In genomic region chr16:28512081-28512789, GRCh38 we compare ENCODE assay signal across 13 cellular contexts. TPM values are rescaled to one million over a fixed set of nuclear protein-coding genes. Genes with fewer than 3 reads are reported as not detected.
DNase-seq lines count a peak whose midpoint lies in the region; ATAC-seq, FAIRE-seq and TF ChIP-seq lines count a peak whose summit lies in the region.
"Not testable (repeated sequence)": the region's sequence is repeated elsewhere in the genome, so short reads cannot be mapped to it uniquely, and the experiment has no call there.
"Had no signal": no experiment of that assay in that cellular context is flagged by ENCODE, and none has a peak within 500 bp of the region (broad histone marks: within the 10 kb centered on the region; RNA-seq: fewer than 3 reads in every experiment).

No MANE protein-coding gene starts in this region.

- H3K27ac ChIP-seq in astrocyte (ENCODE audit: low read depth, low read length); H1 (ENCODE audit: low read depth, low read length); osteoblast (ENCODE audit: low read depth, low read length): not testable (repeated sequence)

- not testable (repeated sequence) for H3K23ac ChIP-seq in H1 (ENCODE audit: insufficient read length)

- not testable (repeated sequence) for H3K23me2 ChIP-seq in H1 (ENCODE audit: low read depth, low read length)

- not testable (repeated sequence) for H3K4me3 Mint-ChIP-seq in astrocyte (ENCODE audit: unreplicated experiment)

- intact Hi-C loops in mucosa of descending colon (cut with DNase I, micrococcal nuclease): not testable (repeated sequence)

- H3K4me1 Mint-ChIP-seq in astrocyte (ENCODE audit: low read depth, unreplicated experiment): not testable (repeated sequence)

- H3K4me3 ChIP-seq in Loucy (ENCODE audit: low read length, poor library complexity, severe bottlenecking); astrocyte (ENCODE audit: insufficient read depth, low read depth, low read length); H1 (ENCODE audit: extremely low read depth in 1 of 4, insufficient read depth in 2 of 4, low read depth in 3 of 4, low read length in 4 of 4); mucosa of descending colon; osteoblast (ENCODE audit: insufficient read depth, low read length): not testable (repeated sequence)

- POLR2A ChIA-PET in H1 (lab: Charles Lee; ENCODE audit: partially characterized antibody): not testable (repeated sequence)

- not testable (repeated sequence) for TF ChIP-seq POLR2A in H1 (IDR thresholded peaks at IDR 0.05; ENCODE audit: control extremely low read depth in 1 of 2, low read depth in 2 of 2, low read length in 2 of 2)

- TF ChIP-seq EP300 in H1 (IDR thresholded peaks at IDR 0.05; ENCODE audit: borderline replicate concordance in 1 of 2, low read depth in 2 of 2, low read length in 2 of 2): not testable (repeated sequence)

- DNase-seq in astrocyte (ENCODE audit: low read depth); H1 (ENCODE audit: low read depth in 1 of 2, low spot score in 2 of 2); mucosa of descending colon: not testable (repeated sequence)
- DNase-seq in osteoblast (ENCODE audit: insufficient read length, low spot score, missing footprints): peak; percentile 81

- H3K56ac ChIP-seq in H1 (replicated peaks; ENCODE audit: insufficient read length, low read depth, low read length): not testable (repeated sequence)

- not testable (repeated sequence) for H3K9me2 ChIP-seq in Loucy (replicated peaks; ENCODE audit: low read depth, low read length)

- not testable (repeated sequence) for H3K79me2 ChIP-seq in Loucy (ENCODE audit: insufficient read depth, low read length); astrocyte (ENCODE audit: insufficient read depth, low read length); H1 (ENCODE audit: control insufficient read depth in 1 of 2, insufficient read depth in 2 of 2, low read length in 2 of 2); osteoblast (ENCODE audit: insufficient read depth, low read length)

- not testable (repeated sequence) for H3K14ac ChIP-seq in H1 (ENCODE audit: insufficient read length)

- not testable (repeated sequence) for FAIRE-seq in astrocyte (lab: Jason Lieb, UNC); H1 (lab: Jason Lieb, UNC)

- H3K9ac ChIP-seq in Loucy (ENCODE audit: low read depth, low read length, poor library complexity, severe bottlenecking): peak overlapping the region; percentile 13
- not testable (repeated sequence) for H3K9ac ChIP-seq in astrocyte (ENCODE audit: low read length); H1 (replicated peaks in 1 of 4; ENCODE audit: extremely low read depth in 1 of 4, low read depth in 3 of 4, low read length in 3 of 4)

- not testable (repeated sequence) for H3K36me3 ChIP-seq in Loucy (ENCODE audit: insufficient read depth, low read length); astrocyte (ENCODE audit: insufficient read depth, low read length); H1 (ENCODE audit: control insufficient read depth in 2 of 4, insufficient read depth in 4 of 4, low read length in 3 of 4); mucosa of descending colon (ENCODE audit: low read depth); osteoblast (ENCODE audit: insufficient read depth, low read length)

- not testable (repeated sequence) for H4K91ac ChIP-seq in H1 (replicated peaks; ENCODE audit: insufficient read length, low read length)

- H3K18ac ChIP-seq in H1 (ENCODE audit: extremely low read depth, low read length): not testable (repeated sequence)

- H3K27ac Mint-ChIP-seq in astrocyte (ENCODE audit: unreplicated experiment): peak overlapping the region; percentile 58

- H3K4me1 ChIP-seq in Loucy (ENCODE audit: insufficient read depth, low read length, poor library complexity, severe bottlenecking): peaks cover 14% of the 10 kb centered on the region
- not testable (repeated sequence) for H3K4me1 ChIP-seq in astrocyte (ENCODE audit: insufficient read depth, low read length); H1 (replicated peaks in 1 of 4; ENCODE audit: control insufficient read depth in 3 of 4, insufficient read depth in 4 of 4, low read length in 3 of 4); mucosa of descending colon (ENCODE audit: low read depth); osteoblast (ENCODE audit: insufficient read depth, low read length)

- not testable (repeated sequence) for H4K5ac ChIP-seq in H1 (ENCODE audit: insufficient read length, low read depth, low read length)

- H2AFZ ChIP-seq in Loucy (ENCODE audit: low read length) (peak overlapping the region; percentile 98), H1 (ENCODE audit: low read length) (peak overlapping the region; percentile 30; the same call in 1 of the 2 replicates)
- H2AFZ ChIP-seq in astrocyte (ENCODE audit: low read depth, low read length); osteoblast (ENCODE audit: low read length): not testable (repeated sequence)

- CTCF ChIA-PET in H1 (lab: Charles Lee; ENCODE audit: partially characterized antibody): interaction anchor here (1.2 kb wide), 2 partner anchors 14 to 104 kb away, joined by 3 to 4 read pairs; no protein-coding TSS in a partner anchor

- not testable (repeated sequence) for H2BK5ac ChIP-seq in H1 (ENCODE audit: low read depth, low read length)

- H3F3A ChIP-seq in Loucy (ENCODE audit: low read depth): not testable (repeated sequence)

- not testable (repeated sequence) for H3K4me2 ChIP-seq in Loucy (ENCODE audit: low read depth, low read length, poor library complexity, severe bottlenecking); astrocyte (ENCODE audit: low read length); H1 (ENCODE audit: insufficient read depth in 1 of 2, low read depth in 2 of 2, low read length in 2 of 2); osteoblast (ENCODE audit: insufficient read depth, low read length)

- not testable (repeated sequence) for H3K27me3 Mint-ChIP-seq in astrocyte (ENCODE audit: low read depth, unreplicated experiment)

- H3K4ac ChIP-seq in H1 (replicated peaks; ENCODE audit: insufficient read length, low read depth, low read length): not testable (repeated sequence)

- not testable (repeated sequence) for H3K27me3 ChIP-seq in Loucy (ENCODE audit: insufficient read depth, low read length, poor library complexity, severe bottlenecking); astrocyte (ENCODE audit: insufficient read depth, low read length); H1 (replicated peaks in 1 of 4; ENCODE audit: control insufficient read depth in 3 of 4, extremely low read depth in 1 of 4, insufficient read depth in 3 of 4, low read length in 3 of 4); osteoblast (ENCODE audit: insufficient read depth, low read length)

- not testable (repeated sequence) for H3K9me3 Mint-ChIP-seq in astrocyte (ENCODE audit: unreplicated experiment)

- not testable (repeated sequence) for H2BK120ac ChIP-seq in H1 (replicated peaks; ENCODE audit: low read depth, low read length)

- not testable (repeated sequence) for TF ChIP-seq CTCF in Loucy (conservative IDR thresholded peaks at IDR 0.05; ENCODE audit: low read length); astrocyte (IDR thresholded peaks at IDR 0.05; ENCODE audit: insufficient read depth, low read depth, low read length); H1 (IDR thresholded peaks at IDR 0.05; ENCODE audit: control extremely low read depth in 1 of 3, insufficient read depth in 1 of 3, low read depth in 1 of 3, low read length in 3 of 3); mucosa of descending colon (IDR thresholded peaks at IDR 0.05); osteoblast (IDR thresholded peaks at IDR 0.05; ENCODE audit: extremely low read depth, low read depth, low read length)

- not testable (repeated sequence) for TF ChIP-seq RAD21 in H1 (IDR thresholded peaks at IDR 0.05 in 1 of 2, conservative IDR thresholded peaks at IDR 0.05 in 1 of 2; ENCODE audit: low read depth in 2 of 2, low read length in 2 of 2)

- H3K9me3 ChIP-seq in Loucy (ENCODE audit: insufficient read depth, low read depth, low read length); astrocyte (ENCODE audit: insufficient read depth, low read depth, low read length); H1 (ENCODE audit: insufficient read depth in 2 of 2, low read depth in 1 of 2, low read length in 1 of 2); mucosa of descending colon; osteoblast (ENCODE audit: low read depth, low read length): not testable (repeated sequence)

- not testable (repeated sequence) for H3K36me3 Mint-ChIP-seq in astrocyte (ENCODE audit: low read depth, unreplicated experiment)

- H4K8ac ChIP-seq in H1 (ENCODE audit: extremely low read depth, insufficient read depth, low read length): peak overlapping the region; percentile 8; the same call in 1 of the 2 replicates

- not testable (repeated sequence) for H4K20me1 ChIP-seq in Loucy (ENCODE audit: insufficient read depth, low read length, poor library complexity, severe bottlenecking); astrocyte (ENCODE audit: insufficient read depth, low read length); H1 (replicated peaks in 1 of 2; ENCODE audit: control insufficient read depth in 1 of 2, insufficient read depth in 2 of 2, low read length in 2 of 2); osteoblast (ENCODE audit: insufficient read depth, low read length)

- H3K79me1 ChIP-seq in H1 (ENCODE audit: low read depth, low read length): not testable (repeated sequence)

- H2BK15ac ChIP-seq in H1 (ENCODE audit: low read length): not testable (repeated sequence)

- H2BK20ac ChIP-seq in H1 (ENCODE audit: low read length): not testable (repeated sequence)

- 90% methylated on average over 14 of the region's 14 CpGs; no CpG with 5 or more reads in 1 of the 2 experiments for WGBS in H1 (ENCODE audit: extremely low coverage in 1 of 2, insufficient coverage in 1 of 2, insufficient read length in 1 of 2, insufficient replicate concordance in 2 of 2, low coverage in 1 of 2, low lambda C conversion rate in 2 of 2, missing lambda C conversion rate in 1 of 2), 2 experiments

- peak; percentile 25 for ATAC-seq in mucosa of descending colon

- not testable (repeated sequence) for H2AK5ac ChIP-seq in H1 (ENCODE audit: low read depth, low read length)

- not testable (repeated sequence) for H2BK12ac ChIP-seq in H1 (ENCODE audit: low read depth, low read length)

RNA-seq across cellular contexts. Expression of gene IL27, which starts 5.6 kb away (rescaled TPM):
- total RNA-seq in astrocyte (not detected in 2 replicates), mucosa of descending colon (not detected), osteoblast (not detected in 2 replicates)
- not detected in 2 replicates for total RNA-seq in H1 (2021; fragmentation: NEBNext Ultra II Directional; extraction: Animal tissue kit (Norgen Biotek cat#: 25700))
- not detected in 2 replicates for polyA plus RNA-seq in H1 (2011; rRNA removed)
- not detected for polyA plus RNA-seq in H1 (2011; cell fraction: cytosol; rRNA removed)
- not detected for polyA plus RNA-seq in H1 (2011; cell fraction: nucleus; rRNA removed)
- polyA plus RNA-seq in H1 (2012, experiment 1 of 2): not detected in 4 replicates
- polyA plus RNA-seq in H1 (2012, experiment 2 of 2): not detected
- not detected for polyA plus RNA-seq in H1 (2013, experiment 1 of 2)
- polyA plus RNA-seq in H1 (2013, experiment 2 of 2): not detected
- not detected in 2 replicates for polyA minus RNA-seq in H1 (2011; rRNA and poly(A)+ RNA removed)
- not detected for polyA minus RNA-seq in H1 (2011; cell fraction: cytosol; rRNA and poly(A)+ RNA removed)
- not detected for polyA minus RNA-seq in H1 (2011; cell fraction: nucleus; rRNA and poly(A)+ RNA removed)
- total RNA-seq: A172; A673; CD4-positive, alpha-beta memory T cell; GM23248; H4; H9 had no signal
- polyA plus RNA-seq: BJ; CD4-positive, alpha-beta memory T cell; GM23248 had no signal

RNA-seq across cellular contexts. Expression of gene APOBR, which starts 17.8 kb away (rescaled TPM):
- total RNA-seq in astrocyte (not detected in 2 replicates), mucosa of descending colon (10 to 100 TPM; 28.8 to 65.4 (median 57.2) TPM), osteoblast (under 0.01 TPM in 1 of 2 replicates, not detected in the other)
- not detected in 2 replicates for total RNA-seq in H1 (2021; fragmentation: NEBNext Ultra II Directional; extraction: Animal tissue kit (Norgen Biotek cat#: 25700))
- polyA plus RNA-seq in H1 (2011; rRNA removed): not detected in 2 replicates
- not detected for polyA plus RNA-seq in H1 (2011; cell fraction: cytosol; rRNA removed)
- not detected for polyA plus RNA-seq in H1 (2011; cell fraction: nucleus; rRNA removed)
- 0.05 TPM in 1 of 4 replicates, not detected in the others for polyA plus RNA-seq in H1 (2012, experiment 1 of 2)
- not detected for polyA plus RNA-seq in H1 (2012, experiment 2 of 2)
- polyA plus RNA-seq in H1 (2013, experiment 1 of 2): not detected
- 0.02 TPM for polyA plus RNA-seq in H1 (2013, experiment 2 of 2)
- not detected in 2 replicates for polyA minus RNA-seq in H1 (2011; rRNA and poly(A)+ RNA removed)
- not detected for polyA minus RNA-seq in H1 (2011; cell fraction: cytosol; rRNA and poly(A)+ RNA removed)
- polyA minus RNA-seq in H1 (2011; cell fraction: nucleus; rRNA and poly(A)+ RNA removed): not detected
- total RNA-seq: A172, A673, GM23248, H4, H9 had no signal
- polyA plus RNA-seq: BJ, GM23248 had no signal

RNA-seq across cellular contexts. Expression of gene CLN3, which starts 20.4 kb away (rescaled TPM):
- total RNA-seq in astrocyte (23.0 and 26.0 TPM in 2 replicates), mucosa of descending colon (100 to 1,000 TPM in 2 of 3 donors, 10 to 100 TPM in 1; 73.4 to 125 (median 101) TPM), osteoblast (27.9 and 28.0 TPM in 2 replicates)
- total RNA-seq in H1 (2021; fragmentation: NEBNext Ultra II Directional; extraction: Animal tissue kit (Norgen Biotek cat#: 25700)): 22.9 and 24.3 TPM in 2 replicates
- polyA plus RNA-seq in H1 (2011; rRNA removed): 44.3 and 44.5 TPM in 2 replicates
- polyA plus RNA-seq in H1 (2011; cell fraction: cytosol; rRNA removed): 26.8 TPM
- polyA plus RNA-seq in H1 (2011; cell fraction: nucleus; rRNA removed): 55.4 TPM
- 23.8 to 28.6 TPM (median 24.9 TPM) in 4 replicates for polyA plus RNA-seq in H1 (2012, experiment 1 of 2)
- 33.1 TPM for polyA plus RNA-seq in H1 (2012, experiment 2 of 2)
- polyA plus RNA-seq in H1 (2013, experiment 1 of 2): 19.9 TPM
- polyA plus RNA-seq in H1 (2013, experiment 2 of 2): 21.2 TPM
- polyA minus RNA-seq in H1 (2011; rRNA and poly(A)+ RNA removed): 21.4 and 26.1 TPM in 2 replicates
- 14.0 TPM for polyA minus RNA-seq in H1 (2011; cell fraction: cytosol; rRNA and poly(A)+ RNA removed)
- 16.9 TPM for polyA minus RNA-seq in H1 (2011; cell fraction: nucleus; rRNA and poly(A)+ RNA removed)

RNA-seq across cellular contexts. Expression of gene NUPR1, which starts 26.5 kb away (rescaled TPM):
- 3.8 and 9.5 TPM in 2 replicates for total RNA-seq in astrocyte
- total RNA-seq in H1 (2021; fragmentation: NEBNext Ultra II Directional; extraction: Animal tissue kit (Norgen Biotek cat#: 25700)): 0.20 TPM in 1 of 2 replicates, not detected in the other
- 0.09 and 0.17 TPM in 2 replicates for polyA plus RNA-seq in H1 (2011; rRNA removed)
- 0.10 TPM for polyA plus RNA-seq in H1 (2011; cell fraction: cytosol; rRNA removed)
- not detected for polyA plus RNA-seq in H1 (2011; cell fraction: nucleus; rRNA removed)
- 0.05 to 0.43 TPM in 2 of 4 replicates, not detected in the others for polyA plus RNA-seq in H1 (2012, experiment 1 of 2)
- polyA plus RNA-seq in H1 (2012, experiment 2 of 2): not detected
- polyA plus RNA-seq in H1 (2013, experiment 1 of 2): 0.06 TPM
- under 0.01 TPM for polyA plus RNA-seq in H1 (2013, experiment 2 of 2)
- 0.03 TPM in 1 of 2 replicates, not detected in the other for polyA minus RNA-seq in H1 (2011; rRNA and poly(A)+ RNA removed)
- polyA minus RNA-seq in H1 (2011; cell fraction: cytosol; rRNA and poly(A)+ RNA removed): 0.66 TPM
- 0.30 TPM for polyA minus RNA-seq in H1 (2011; cell fraction: nucleus; rRNA and poly(A)+ RNA removed)
- 100 to 1,000 TPM in 2 of 3 donors, 10 to 100 TPM in 1; 51.7 to 145 (median 129) TPM for total RNA-seq in mucosa of descending colon
- total RNA-seq in osteoblast: 27.9 and 31.5 TPM in 2 replicates
- total RNA-seq: CD4-positive, alpha-beta memory T cell had no signal
- polyA plus RNA-seq: CD4-positive, alpha-beta memory T cell had no signal

RNA-seq across cellular contexts. Expression of gene NPIPB7, which starts 40.1 kb away (rescaled TPM):
- total RNA-seq in astrocyte (not detected in 2 replicates), mucosa of descending colon (under 1 TPM; 0.24 to 0.32 (median 0.32) TPM), osteoblast (not detected in 2 replicates)
- not detected in 2 replicates for total RNA-seq in H1 (2021; fragmentation: NEBNext Ultra II Directional; extraction: Animal tissue kit (Norgen Biotek cat#: 25700))
- 0.51 and 0.58 TPM in 2 replicates for polyA plus RNA-seq in H1 (2011; rRNA removed)
- 0.74 TPM for polyA plus RNA-seq in H1 (2011; cell fraction: cytosol; rRNA removed)
- 1.0 TPM for polyA plus RNA-seq in H1 (2011; cell fraction: nucleus; rRNA removed)
- polyA plus RNA-seq in H1 (2012, experiment 1 of 2): 0.53 to 0.62 TPM in 2 of 4 replicates, not detected in the others
- 0.25 TPM for polyA plus RNA-seq in H1 (2012, experiment 2 of 2)
- 0.20 TPM for polyA plus RNA-seq in H1 (2013, experiment 1 of 2)
- 0.39 TPM for polyA plus RNA-seq in H1 (2013, experiment 2 of 2)
- 0.60 TPM in 1 of 2 replicates, not detected in the other for polyA minus RNA-seq in H1 (2011; rRNA and poly(A)+ RNA removed)
- not detected for polyA minus RNA-seq in H1 (2011; cell fraction: cytosol; rRNA and poly(A)+ RNA removed)
- polyA minus RNA-seq in H1 (2011; cell fraction: nucleus; rRNA and poly(A)+ RNA removed): not detected
- total RNA-seq: A172, A673, GM12878, GM23248, H4 had no signal
- polyA plus RNA-seq: BJ; CD4-positive, alpha-beta memory T cell; GM23248 had no signal

Comparison
In these comparisons a context has a peak if more than half of its experiments do, and no peak if none do; other contexts are left out.
1. RNA of gene APOBR, which starts 17.8 kb away (total RNA-seq): 28.8 to 65.4 TPM in mucosa of descending colon; not detected in H1, not detected in astrocyte and under 0.01 TPM in osteoblast; every median in the first group is over 10 times any median in the second.